Comparison of ENCODE assay signal across 12 cellular contexts in genomic region chr6:63504777-63505384, GRCh38.
DNase-seq lines count a peak whose midpoint lies in the region; ATAC-seq, FAIRE-seq and TF ChIP-seq lines count a peak whose summit lies in the region.
"Had no signal": no experiment of that assay in that cellular context is flagged by ENCODE, and none has a peak within 500 bp of the region (broad histone marks: within the 10 kb centered on the region; RNA-seq: fewer than 3 reads in every experiment).

No MANE protein-coding gene starts in this region.

- H4K20me1 ChIP-seq in GM12878 (ENCODE audit: control insufficient read depth, insufficient read depth): no peaks in the 10 kb centered on the region

- H3K27me3 ChIP-seq in GM12878 (replicated peaks in 1 of 2; ENCODE audit: control insufficient read depth in 2 of 2, insufficient read depth in 2 of 2, low read length in 1 of 2) (no peaks in the 10 kb centered on the region), gastrocnemius medialis (no peaks in the 10 kb centered on the region), left ventricle myocardium inferior (ENCODE audit: low read depth) (no peaks in the 10 kb centered on the region)

- H3K36me3 ChIP-seq in GM12878 (ENCODE audit: control insufficient read depth in 2 of 2, insufficient read depth in 2 of 2, low read length in 1 of 2) (no peaks in the 10 kb centered on the region), gastrocnemius medialis (no peaks in the 10 kb centered on the region), left ventricle myocardium inferior (no peaks in the 10 kb centered on the region)

- H3K9ac ChIP-seq in GM12878 (ENCODE audit: control insufficient read depth, insufficient read depth, low read length): no peak overlapping the region; the same call in 1 of the 2 replicates

- CTCF ChIA-PET in GM12878 (lab: Yijun Ruan, JAX): interaction anchor here (0.6 to 4.1 kb wide), 13 partner anchors 14 to 297 kb away, joined by 3 to 30 read pairs (median 4); no protein-coding TSS in a partner anchor

- POLR2A ChIA-PET in GM12878 (lab: Charles Lee): interaction anchor here (0.6 to 1.8 kb wide), 17 partner anchors 11 to 152 kb away, joined by 3 to 8 read pairs (median 5); no protein-coding TSS in a partner anchor

- BruUV-seq in GM12878 (replicated peaks; lab: Mats Ljungman, UMichigan): no TSS peak

- peak overlapping the region; percentile 58 for H3K4me2 ChIP-seq in GM12878 (ENCODE audit: control insufficient read depth, insufficient read depth)

- H3K9me3 ChIP-seq in GM12878 (replicated peaks; ENCODE audit: control insufficient read depth, insufficient read depth, low read length) (no peaks in the 10 kb centered on the region; the same call in 2 of the 3 replicates), gastrocnemius medialis (no peaks in the 10 kb centered on the region), left ventricle myocardium inferior (replicated peaks) (no peaks in the 10 kb centered on the region)

- 28% methylated on average over 3 of the region's 3 CpGs for WGBS in GM12878 (ENCODE audit: insufficient coverage, insufficient replicate concordance, low lambda C conversion rate, missing lambda C conversion rate)

- TF ChIP-seq POLR2A in GM12878 (IDR thresholded peaks at IDR 0.05; ENCODE audit: low read depth, low read length) (no peak), gastrocnemius medialis (IDR thresholded peaks at IDR 0.05) (no peak)

- H3K79me2 ChIP-seq in GM12878 (ENCODE audit: control insufficient read depth, insufficient read depth, low read length): no peaks in the 10 kb centered on the region

- H3K4me1 ChIP-seq in GM12878 (ENCODE audit: control insufficient read depth, insufficient read depth, low read length): peaks cover 30% of the 10 kb centered on the region
- H3K4me1 ChIP-seq in gastrocnemius medialis: peaks cover 4% of the 10 kb centered on the region in 2 donors
- H3K4me1 ChIP-seq in left ventricle myocardium inferior: peaks cover 7% of the 10 kb centered on the region

- FAIRE-seq in GM12878 (lab: Jason Lieb, UNC): peak; percentile 99
- FAIRE-seq: G401.6, K562 had no signal

- in situ Hi-C loops in GM12878 (cut with MboI) (no loop called here), gastrocnemius medialis (cut with MboI; ENCODE audit: low sequenced_read_pairs in 4 of 4) (no loop called here)

- peak overlapping the region; percentile 29; the same call in 1 of the 2 replicates for H2AFZ ChIP-seq in GM12878 (ENCODE audit: control insufficient read depth, low read depth, low read length)

- intact Hi-C loops in GM12878 (cut with micrococcal nuclease; ENCODE audit: unreplicated experiment): loop anchor here (1.0 to 2.0 kb wide), 3 partner anchors 48 to 152 kb away; no protein-coding TSS in a partner anchor
- intact Hi-C loops in gastrocnemius medialis (cut with DNase I; ENCODE audit: low total_unique reads): no loop called here
- intact Hi-C loops in left ventricle myocardium inferior (cut with micrococcal nuclease): no loop called here

- DNase-seq in GM12878 (ENCODE audit: low read depth, low spot score): peak; percentile 89
- DNase-seq in NCI-H524 treated with DMSO at 0.1 percent for 48 hours (lab: John Stamatoyannopoulos, UW): no peak
- DNase-seq in stimulated activated naive CD4-positive, alpha-beta T cell treated with Interleukin-2 at 50 U/mL for 16 hours (lab: John Stamatoyannopoulos, UW): no peak
- no peak for DNase-seq in gastrocnemius medialis
- DNase-seq in left ventricle myocardium inferior: no peak
- DNase-seq: activated CD4-positive, alpha-beta T cell treated with anti-CD3 and anti-CD28 coated beads, Interleukin-2, amount 50 U/mL, for 48 hours; naive B cell had no signal

- TF ChIP-seq CTCF in GM12878 (IDR thresholded peaks at IDR 0.05 in 2 of 3, conservative IDR thresholded peaks at IDR 0.05 in 1 of 3; ENCODE audit: control insufficient read depth in 2 of 3, extremely low read depth in 1 of 3, insufficient read depth in 1 of 3, low read depth in 3 of 3, low read length in 3 of 3) (no peak), gastrocnemius medialis (IDR thresholded peaks at IDR 0.05 in 4 of 5, conservative IDR thresholded peaks at IDR 0.05 in 1 of 5) (no peak), left ventricle myocardium inferior (IDR thresholded peaks at IDR 0.05; ENCODE audit: borderline replicate concordance) (no peak)

- H3K4me3 ChIP-seq in GM12878 (0 out of 2 replicates have a peak overlapping the region, but pooled peaks have one; percentile 18), gastrocnemius medialis (no peak overlapping the region), left ventricle myocardium inferior (no peak overlapping the region)
- H3K4me3 ChIP-seq: K562 had no signal

- TF ChIP-seq RAD21 in GM12878 (IDR thresholded peaks at IDR 0.05; ENCODE audit: insufficient read depth, low read depth, low read length): peak; percentile 29; the same call in 1 of the 2 replicates

- SMC1A ChIA-PET in GM12878 (lab: Charles Lee; ENCODE audit: uncharacterized antibody, unreplicated experiment): interaction anchor here (0.7 to 6.6 kb wide), 17 partner anchors 14 to 157 kb away, joined by 3 to 96 read pairs (median 5); no protein-coding TSS in a partner anchor

- peak overlapping the region; percentile 66 for H3K27ac ChIP-seq in GM12878 (ENCODE audit: control insufficient read depth, insufficient read depth)
- no peak overlapping the region for H3K27ac ChIP-seq in gastrocnemius medialis
- no peak overlapping the region for H3K27ac ChIP-seq in left ventricle myocardium inferior (replicated peaks)

- ATAC-seq in GM18520 (IDR thresholded peaks at IDR 0.05; ENCODE audit: unreplicated experiment): peak; percentile 99
- ATAC-seq in GM21390 (IDR thresholded peaks at IDR 0.05; ENCODE audit: unreplicated experiment): peak; percentile 98
- peak; percentile 97 for ATAC-seq in HG03097 (IDR thresholded peaks at IDR 0.05; ENCODE audit: low FRiP score, unreplicated experiment)
- ATAC-seq in GM12878: peak; percentile 93
- no peak for ATAC-seq in gastrocnemius medialis
- ATAC-seq: K562 had no signal

- RAD21 ChIA-PET in GM12878 (lab: Charles Lee; ENCODE audit: unreplicated experiment): interaction anchor here (0.7 to 3.3 kb wide), 21 partner anchors 15 to 259 kb away, joined by 3 to 48 read pairs (median 3); no protein-coding TSS in a partner anchor

- TF ChIP-seq EP300 in GM12878 (IDR thresholded peaks at IDR 0.05; ENCODE audit: borderline replicate concordance in 1 of 2, control insufficient read depth in 1 of 2, low read depth in 2 of 2, low read length in 2 of 2): peak; percentile 92 to 98

TF ChIP-seq in GM12878, 131 proteins besides CTCF, POLR2A, EP300 and RAD21 (continues in another document):
- TF ChIP-seq NR2F1 (conservative IDR thresholded peaks at IDR 0.05) (peak; percentile 92), ZNF622 (IDR thresholded peaks at IDR 0.05) (no peak), PAX5 (IDR thresholded peaks at IDR 0.05; ENCODE audit: borderline replicate concordance, low read depth, low read length) (peak; percentile 90; the same call in 1 of the 2 replicates), ZBED1 (IDR thresholded peaks at IDR 0.05; ENCODE audit: borderline replicate concordance) (peak; percentile 94), SKIL (IDR thresholded peaks at IDR 0.05; ENCODE audit: low read depth, poor library complexity, severe bottlenecking) (peak; percentile 89), RUNX3 (IDR thresholded peaks at IDR 0.05; ENCODE audit: low read length) (peak; percentile 98), SMC3 (IDR thresholded peaks at IDR 0.05; ENCODE audit: borderline replicate concordance, low read length) (peak; percentile 3; the same call in 1 of the 2 replicates), ELK1 (IDR thresholded peaks at IDR 0.05; ENCODE audit: low read depth, low read length) (no peak), FOXM1 (IDR thresholded peaks at IDR 0.05; ENCODE audit: low read depth, low read length) (peak; percentile 90; the same call in 1 of the 2 replicates), MYB (IDR thresholded peaks at IDR 0.05; ENCODE audit: borderline replicate concordance, low read depth, low read length) (no peak), MYC (IDR thresholded peaks at IDR 0.05; ENCODE audit: insufficient read depth, insufficient read length, insufficient replicate concordance, low read length, severe bottlenecking) (no peak)

Comparison
In these comparisons a context has a peak if more than half of its experiments do, and no peak if none do; other contexts are left out.
1. ATAC-seq: peak in GM18520 (single experiment), GM21390 (single experiment), HG03097 (single experiment) and GM12878 (single experiment); none in gastrocnemius medialis (0 of 2).